Comparison of ENCODE assay signal across 7 cellular contexts in genomic region chr10:45374451-45375052, GRCh38. TPM values are rescaled to one million over a fixed set of nuclear protein-coding genes. Genes with fewer than 3 reads are reported as not detected.
A peak's percentile ranks its signal among the peaks of the same experiment; 100 is the strongest.
DNase-seq lines count a peak whose midpoint lies in the region; ATAC-seq, FAIRE-seq and TF ChIP-seq lines count a peak whose summit lies in the region.

No MANE protein-coding gene starts in this region.

- H2BK12ac ChIP-seq in mesenchymal stem cell (ENCODE audit: low read length in 2 of 2) = no peak overlapping the region

- TF ChIP-seq EP300 in K562 (IDR thresholded peaks at IDR 0.05; ENCODE audit: low read length) = no peak

- 12% methylated on average over 37 of the region's 38 CpGs for WGBS in K562 (ENCODE audit: insufficient coverage, low coverage, missing lambda C conversion rate)
- 13% methylated on average over 37 of the region's 38 CpGs for WGBS in mesenchymal stem cell

- no peak overlapping the region for H3K4ac ChIP-seq in mesenchymal stem cell (ENCODE audit: low read depth in 1 of 2, low read length in 2 of 2)

- no peak overlapping the region for H2AK5ac ChIP-seq in mesenchymal stem cell (ENCODE audit: low read length, severe bottlenecking)

- H3K9me3 ChIP-seq in K562 (replicated peaks; ENCODE audit: control insufficient read depth, insufficient read depth, low read depth, low read length) (no peaks in the 10 kb centered on the region), mesenchymal stem cell (ENCODE audit: control insufficient read depth, low read length) (no peaks in the 10 kb centered on the region)

- H3K4me1 ChIP-seq in K562 (replicated peaks in 1 of 2; ENCODE audit: control insufficient read depth in 2 of 2, insufficient read depth in 2 of 2, low read length in 2 of 2) (peaks cover 32 to 41% of the 10 kb centered on the region in 2 experiments), mesenchymal stem cell (ENCODE audit: control insufficient read depth, insufficient read depth, low read depth, low read length) (peaks cover 20% of the 10 kb centered on the region)

- H3K27ac ChIP-seq in K562 (ENCODE audit: extremely low read depth, low read depth, low read length) = no peak overlapping the region
- no peak overlapping the region for H3K27ac ChIP-seq in mesenchymal stem cell (ENCODE audit: low read length, poor library complexity, severe bottlenecking)

- peak overlapping the region; percentile 36 for H3K4me3 ChIP-seq in K562
- H3K4me3 ChIP-seq in mesenchymal stem cell (ENCODE audit: insufficient read depth in 1 of 2, low read depth in 1 of 2, low read length in 2 of 2) = peak overlapping the region in 1 of 2 experiments; percentile 53

- no peak overlapping the region for H3K23ac ChIP-seq in mesenchymal stem cell (ENCODE audit: low read length in 2 of 2)

- TF ChIP-seq CTCF in K562 (IDR thresholded peaks at IDR 0.05 in 2 of 3, conservative IDR thresholded peaks at IDR 0.05 in 1 of 3; ENCODE audit: insufficient read depth in 2 of 3, low read depth in 1 of 3, low read length in 3 of 3) = no peak

- H2AFZ ChIP-seq in K562 (ENCODE audit: low read depth, low read length) (peak overlapping the region; percentile 84), mesenchymal stem cell (ENCODE audit: low read depth, low read length) (no peak overlapping the region)

- peak overlapping the region in 1 of 2 experiments; percentile 87; a peak in 2 of 4 replicates for H3K9ac ChIP-seq in K562 (ENCODE audit: insufficient read depth in 1 of 2, low read depth in 2 of 2, low read length in 2 of 2)
- no peak overlapping the region for H3K9ac ChIP-seq in mesenchymal stem cell (ENCODE audit: low read length)

- no peak overlapping the region for H2BK120ac ChIP-seq in mesenchymal stem cell (ENCODE audit: low read depth, low read length)

- peak in 1 of 4 experiments; percentile 18 for DNase-seq in K562 (ENCODE audit: extremely low read depth in 1 of 4, low spot score in 3 of 4)
- no peak for DNase-seq in mesenchymal stem cell

- CTCF ChIA-PET in K562 (lab: Yijun Ruan, JAX; ENCODE audit: low intra/inter-chr PET ratio) = no interaction called here

- in situ Hi-C loops in K562 (cut with MboI) = no loop called here

- no TSS peak for BruUV-seq in K562 (replicated peaks; lab: Mats Ljungman, UMichigan)

- H3K79me2 ChIP-seq in K562 (ENCODE audit: control insufficient read depth, insufficient read depth, low read length) = no peaks in the 10 kb centered on the region

- TF ChIP-seq POLR2A in K562 (conservative IDR thresholded peaks at IDR 0.05) = no peak

- no peaks in the 10 kb centered on the region for H3K79me1 ChIP-seq in mesenchymal stem cell (replicated peaks; ENCODE audit: low read length, poor library complexity, severe bottlenecking)

- no peak overlapping the region for H3K14ac ChIP-seq in mesenchymal stem cell (ENCODE audit: low read length in 2 of 2)

- H2BK5ac ChIP-seq in mesenchymal stem cell (ENCODE audit: low read depth, low read length, poor library complexity, severe bottlenecking) = no peak overlapping the region

- no peak overlapping the region for H4K91ac ChIP-seq in mesenchymal stem cell (ENCODE audit: low read length)

- H3K36me3 ChIP-seq in K562 (ENCODE audit: control insufficient read depth, insufficient read depth, low read length) (no peaks in the 10 kb centered on the region), mesenchymal stem cell (ENCODE audit: control insufficient read depth in 1 of 2, insufficient read depth in 2 of 2, low read depth in 1 of 2, low read length in 2 of 2) (no peaks in the 10 kb centered on the region)

- H3K27me3 ChIP-seq in K562 (ENCODE audit: control insufficient read depth in 2 of 2, insufficient read depth in 2 of 2, low read length in 2 of 2) (peaks cover 0 to 14% of the 10 kb centered on the region in 2 experiments; a peak in 3 of 5 replicates), mesenchymal stem cell (ENCODE audit: control insufficient read depth in 1 of 2, insufficient read depth in 1 of 2, low read length in 2 of 2) (peaks cover 51 to 74% of the 10 kb centered on the region in 2 experiments)

- no peak overlapping the region for H2BK15ac ChIP-seq in mesenchymal stem cell (ENCODE audit: low read depth, poor library complexity, severe bottlenecking)

- POLR2A ChIA-PET in K562 (lab: Yijun Ruan, JAX) = interaction anchor here (1.2 to 2.0 kb wide), 3 partner anchors 9 to 65 kb away, joined by 3 to 10 read pairs (median 6); no protein-coding TSS in a partner anchor

- H3K18ac ChIP-seq in mesenchymal stem cell (ENCODE audit: low read depth in 1 of 2, low read length in 2 of 2) = no peak overlapping the region

- no peak overlapping the region for H4K8ac ChIP-seq in mesenchymal stem cell (ENCODE audit: low read length)

- peak; percentile 20 for ATAC-seq in GM18868 (IDR thresholded peaks at IDR 0.05; ENCODE audit: unreplicated experiment)
- peak; percentile 6 for ATAC-seq in HG03095 (IDR thresholded peaks at IDR 0.05; ENCODE audit: unreplicated experiment)
- no peak for ATAC-seq in K562
- no peak for ATAC-seq in HG02884 (IDR thresholded peaks at IDR 0.05; ENCODE audit: unreplicated experiment)
- ATAC-seq in GM21529 (IDR thresholded peaks at IDR 0.05; ENCODE audit: unreplicated experiment) = no peak
- no peak for ATAC-seq in HG03108 (IDR thresholded peaks at IDR 0.05; ENCODE audit: unreplicated experiment)

- no peaks in the 10 kb centered on the region for H3K9me1 ChIP-seq in K562 (ENCODE audit: control insufficient read depth, insufficient read depth, low read length)

- no peaks in the 10 kb centered on the region for H4K20me1 ChIP-seq in K562 (replicated peaks; ENCODE audit: control insufficient read depth, insufficient read depth, low read length)

- TF ChIP-seq RAD21 in K562 (CRISPR knock-in tag; conservative IDR thresholded peaks at IDR 0.05 in 1 of 2, IDR thresholded peaks at IDR 0.05 in 1 of 2) = no peak

- H3K4me2 ChIP-seq in K562 (ENCODE audit: insufficient read depth, low read length) = peak overlapping the region; percentile 81
- H3K4me2 ChIP-seq in mesenchymal stem cell (ENCODE audit: low read length, poor library complexity, severe bottlenecking) = peak overlapping the region; percentile 78

- intact Hi-C loops in K562 (cut with micrococcal nuclease) = loop anchor here (5.0 to 10.0 kb wide), 2 partner anchors 38 to 120 kb away; no protein-coding TSS in a partner anchor

- FAIRE-seq in K562 (lab: Jason Lieb, UNC) = no peak

TF ChIP-seq in K562, 482 proteins besides CTCF, POLR2A, EP300 and RAD21 (continues in another document):
- TF ChIP-seq ERF (CRISPR knock-in tag; IDR thresholded peaks at IDR 0.05) (no peak), JUND (IDR thresholded peaks at IDR 0.05; ENCODE audit: borderline replicate concordance, low read depth, low read length) (peak; percentile 59), JUND (tag; IDR thresholded peaks at IDR 0.05; ENCODE audit: borderline replicate concordance, low read depth, low read length) (no peak; the same call in 2 of the 3 replicates), FOXP1 (CRISPR knock-in tag; IDR thresholded peaks at IDR 0.05) (no peak), MTA3 (IDR thresholded peaks at IDR 0.05; ENCODE audit: borderline replicate concordance) (0 out of 2 replicates have a peak, but pooled peaks have one; percentile 8), RBM34 (IDR thresholded peaks at IDR 0.05; ENCODE audit: borderline replicate concordance, insufficient read depth, low read length) (0 out of 2 replicates have a peak, but pooled peaks have one; percentile 45), COPS2 (conservative IDR thresholded peaks at IDR 0.05) (no peak), ZNF24 (IDR thresholded peaks at IDR 0.05) (0 out of 2 replicates have a peak, but pooled peaks have one; percentile 4)

RNA-seq across cellular contexts. Expression of gene ALOX5, which starts 0.5 kb away (rescaled TPM):
- 3.5 and 4.3 TPM in 2 replicates for total RNA-seq in K562 (2011; cell fraction: chromatin; rRNA removed; ENCODE audit: low replicate concordance)
- 2.2 and 3.8 TPM in 2 replicates for total RNA-seq in K562 (2011; cell fraction: nucleolus; rRNA removed)
- total RNA-seq in K562 (2011; cell fraction: nucleoplasm; rRNA removed) = 2.5 and 2.6 TPM in 2 replicates
- 1.1 and 1.9 TPM in 2 replicates for total RNA-seq in K562 (2014; rRNA removed)
- total RNA-seq in K562 (2014; rRNA removed; fragmentation: Illumina TruSeq; extraction: Trizol) = 0.51 and 0.73 TPM in 2 replicates
- total RNA-seq in K562 (2015; rRNA removed; fragmentation: Illumina TruSeq; extraction: Trizol) = 1.8 and 1.9 TPM in 2 replicates
- 0.92 and 2.0 TPM in 2 replicates for total RNA-seq in K562 (2021)
- polyA plus RNA-seq in K562 (2011; rRNA removed) = 0.74 and 6.5 TPM in 2 replicates
- 0.61 and 3.8 TPM in 2 replicates for polyA plus RNA-seq in K562 (2011; cell fraction: cytosol; rRNA removed)
- 10.6 and 47.2 TPM in 2 replicates for polyA plus RNA-seq in K562 (2011; cell fraction: nucleus; rRNA removed)
- 4.9 and 23.7 TPM in 2 replicates for polyA plus RNA-seq in K562 (2012)
- 1.4 and 1.5 TPM in 2 replicates for polyA plus RNA-seq in K562 (2014; fragmentation: Illumina TruSeq; extraction: Trizol)
- under 1 TPM; 0.10 to 0.13 TPM for polyA plus RNA-seq in K562 (2014; fragmentation: Nextera tagmentation; extraction: Ambion mirVana)
- 1.6 and 2.4 TPM in 2 replicates for polyA plus RNA-seq in K562 (2014; rRNA removed)
- 0.46 and 3.2 TPM in 2 replicates for polyA minus RNA-seq in K562 (2011; rRNA and poly(A)+ RNA removed)
- polyA minus RNA-seq in K562 (2011; cell fraction: cytosol; rRNA and poly(A)+ RNA removed) = 2.5 TPM in 1 of 2 replicates, not detected in the other
- polyA minus RNA-seq in K562 (2011; cell fraction: nucleus; rRNA and poly(A)+ RNA removed) = 2.0 and 18.2 TPM in 2 replicates
- polyA plus RNA-seq in mesenchymal stem cell (2013, experiment 1 of 2) = not detected
- polyA plus RNA-seq in mesenchymal stem cell (2013, experiment 2 of 2) = not detected

RNA-seq across cellular contexts. Expression of gene OR13A1, which starts 59.1 kb away (rescaled TPM):
- not detected in 2 replicates for total RNA-seq in K562 (2011; cell fraction: chromatin; rRNA removed; ENCODE audit: low replicate concordance)
- not detected in 2 replicates for total RNA-seq in K562 (2011; cell fraction: nucleolus; rRNA removed)
- total RNA-seq in K562 (2011; cell fraction: nucleoplasm; rRNA removed) = 0.22 TPM in 1 of 2 replicates, not detected in the other
- total RNA-seq in K562 (2014; rRNA removed) (not detected in 2 replicates), K562 (2014; rRNA removed; fragmentation: Illumina TruSeq; extraction: Trizol) (not detected in 2 replicates), K562 (2015; rRNA removed; fragmentation: Illumina TruSeq; extraction: Trizol) (0.11 TPM in 1 of 2 replicates, not detected in the other), K562 (2021) (0.07 and 0.13 TPM in 2 replicates)
- polyA plus RNA-seq in K562 (2011; rRNA removed) (0.06 and 0.08 TPM in 2 replicates), K562 (2014; fragmentation: Illumina TruSeq; extraction: Trizol) (0.06 TPM in 1 of 2 replicates, not detected in the other), K562 (2014; fragmentation: Nextera tagmentation; extraction: Ambion mirVana) (under 1 TPM; 0.03 to 0.10 TPM), K562 (2014; rRNA removed) (0.04 TPM in 1 of 2 replicates, not detected in the other)
- polyA plus RNA-seq in K562 (2011; cell fraction: cytosol; rRNA removed) = 0.01 and 0.19 TPM in 2 replicates
- 0.17 and 0.20 TPM in 2 replicates for polyA plus RNA-seq in K562 (2011; cell fraction: nucleus; rRNA removed)
- polyA plus RNA-seq in K562 (2012) = 0.12 and 0.17 TPM in 2 replicates
- not detected in 2 replicates for polyA minus RNA-seq in K562 (2011; rRNA and poly(A)+ RNA removed)
- polyA minus RNA-seq in K562 (2011; cell fraction: cytosol; rRNA and poly(A)+ RNA removed) = not detected in 2 replicates
- polyA minus RNA-seq in K562 (2011; cell fraction: nucleus; rRNA and poly(A)+ RNA removed) = 0.13 TPM in 1 of 2 replicates, not detected in the other
- not detected for polyA plus RNA-seq in mesenchymal stem cell (2013, experiment 1 of 2)
- polyA plus RNA-seq in mesenchymal stem cell (2013, experiment 2 of 2) = not detected

Comparison
In these comparisons a context has a peak if more than half of its experiments do, and no peak if none do; other contexts are left out.
1. ATAC-seq: peak in GM18868 (single experiment) and HG03095 (single experiment); none in K562 (single experiment), HG02884 (single experiment), GM21529 (single experiment) and HG03108 (single experiment).